In genomic region chr9:133609311-133610098, GRCh38 we compare ENCODE assay signal across 10 cellular contexts. TPM values are rescaled to one million over a fixed set of nuclear protein-coding genes. Genes with fewer than 3 reads are reported as not detected.
DNase-seq lines count a peak whose midpoint lies in the region; ATAC-seq, FAIRE-seq and TF ChIP-seq lines count a peak whose summit lies in the region.
"Had no signal": no experiment of that assay in that cellular context is flagged by ENCODE, and none has a peak within 500 bp of the region (broad histone marks: within the 10 kb centered on the region; RNA-seq: fewer than 3 reads in every experiment).

Gene FAM163B, minus strand, starts transcription at chr9:133609389. Its CDS starts 29,166 bp downstream, at chr9:133580223.

- no peak for TF ChIP-seq RAD21 in neural cell (conservative IDR thresholded peaks at IDR 0.05)

- H3K9ac ChIP-seq in GM23248 (no peak within 1 kb of the TSS), endothelial cell of umbilical vein (replicated peaks; ENCODE audit: extremely low read depth, insufficient read depth, low read length) (no peak within 1 kb of the TSS), neural cell (ENCODE audit: low read length) (peak within 1 kb of the TSS; percentile 52)

- POLR2A ChIA-PET in endothelial cell of umbilical vein (lab: Charles Lee): no interaction called here

- in situ Hi-C loops in GM23248 (cut with MboI): no loop called here

- dilution Hi-C loops in endothelial cell of umbilical vein (cut with MboI; ENCODE audit: extremely low pct_ligation_motif_present, low sequenced_read_pairs): no loop called here

- H3K27me3 Mint-ChIP-seq in activated CD4-positive, alpha-beta T cell treated with anti-CD3 and anti-CD28 coated beads, Interleukin-2, amount 10 ng/mL, durations not matched to agents 24 days and 14 days: peaks cover 22% of the 10 kb centered on the region

- no peaks in the 10 kb centered on the region for H3K4me1 Mint-ChIP-seq in activated CD4-positive, alpha-beta T cell treated with anti-CD3 and anti-CD28 coated beads, Interleukin-2, amount 10 ng/mL, durations not matched to agents 24 days and 14 days

- H3K27me3 ChIP-seq in GM23248 (replicated peaks; ENCODE audit: insufficient read depth) (peaks cover 58% of the 10 kb centered on the region), endothelial cell of umbilical vein (ENCODE audit: control insufficient read depth in 2 of 2, insufficient read depth in 2 of 2, low read length in 2 of 2) (peaks cover 0 to 3% of the 10 kb centered on the region in 2 experiments), neural cell (ENCODE audit: insufficient read depth, low read depth, low read length) (peaks cover 45% of the 10 kb centered on the region)

- H3K4me2 ChIP-seq in GM23248 (ENCODE audit: unreplicated experiment) (no peak within 1 kb of the TSS), endothelial cell of umbilical vein (ENCODE audit: insufficient read depth, low read length) (no peak within 1 kb of the TSS), neural cell (ENCODE audit: low read length) (no peak within 1 kb of the TSS)

- 13 to 16% methylated on average over 22 to 36 of the region's 61 CpGs for WGBS in GM23248 (ENCODE audit: low coverage in 1 of 2, low lambda C conversion rate in 2 of 2, missing lambda C conversion rate in 2 of 2), 2 experiments

- H3K27ac ChIP-seq in GM23248 (no peak within 1 kb of the TSS), endothelial cell of umbilical vein (ENCODE audit: insufficient read depth, low read depth, low read length) (no peak within 1 kb of the TSS), neural cell (ENCODE audit: low read length) (no peak within 1 kb of the TSS)
- H3K27ac ChIP-seq: HL-60 had no signal

- peak; percentile 10 for TF ChIP-seq EP300 in neural cell (conservative IDR thresholded peaks at IDR 0.05; ENCODE audit: poor library complexity, severe bottlenecking)

- H3K36me3 Mint-ChIP-seq in activated CD4-positive, alpha-beta T cell treated with anti-CD3 and anti-CD28 coated beads, Interleukin-2, amount 10 ng/mL, durations not matched to agents 24 days and 14 days (ENCODE audit: low read depth): no peaks in the 10 kb centered on the region

- H3K36me3 ChIP-seq in GM23248 (ENCODE audit: low read depth) (no peaks in the 10 kb centered on the region), endothelial cell of umbilical vein (ENCODE audit: control insufficient read depth in 2 of 2, extremely low read depth in 1 of 2, insufficient read depth in 2 of 2, low read length in 2 of 2) (no peaks in the 10 kb centered on the region), neural cell (ENCODE audit: insufficient read depth, low read length) (no peaks in the 10 kb centered on the region)

- CTCF ChIA-PET in endothelial cell of umbilical vein (lab: Charles Lee): interaction anchor here (0.9 kb wide), 1 partner anchor 13 kb away, joined by 3 read pairs; no protein-coding TSS in a partner anchor

- TF ChIP-seq CTCF in endothelial cell of umbilical vein (IDR thresholded peaks at IDR 0.05; ENCODE audit: extremely low read depth in 1 of 2, insufficient read depth in 1 of 2, low read depth in 1 of 2, low read length in 2 of 2) (no peak), neural cell (IDR thresholded peaks at IDR 0.05; ENCODE audit: poor library complexity, severe bottlenecking) (no peak)

- H2AFZ ChIP-seq in GM23248 (no peak within 1 kb of the TSS), endothelial cell of umbilical vein (ENCODE audit: low read depth, low read length) (no peak within 1 kb of the TSS), neural cell (ENCODE audit: low read depth, low read length) (no peak within 1 kb of the TSS)

- BruUV-seq in endothelial cell of umbilical vein (replicated peaks; lab: Mats Ljungman, UMichigan): no TSS peak

- no peaks in the 10 kb centered on the region for H4K20me1 ChIP-seq in GM23248 (ENCODE audit: insufficient read depth)
- no peaks in the 10 kb centered on the region for H4K20me1 ChIP-seq in endothelial cell of umbilical vein (replicated peaks; ENCODE audit: control insufficient read depth, extremely low read depth, insufficient read depth, low read length)
- H4K20me1 ChIP-seq in neural cell (ENCODE audit: insufficient read depth): no peaks in the 10 kb centered on the region

- no peaks in the 10 kb centered on the region for H3K9me1 ChIP-seq in endothelial cell of umbilical vein (replicated peaks; ENCODE audit: control insufficient read depth, extremely low read depth, insufficient read depth, low read length)

- H3K27ac Mint-ChIP-seq in activated CD4-positive, alpha-beta T cell treated with anti-CD3 and anti-CD28 coated beads, Interleukin-2, amount 10 ng/mL, durations not matched to agents 24 days and 14 days: no peak within 1 kb of the TSS

- intact Hi-C loops in activated CD4-positive, alpha-beta T cell treated with anti-CD3 and anti-CD28 coated beads, Interleukin-2, amount 10 ng/mL, durations not matched to agents 24 days and 14 days (cut with micrococcal nuclease): no loop called here
- intact Hi-C loops in endothelial cell of umbilical vein (cut with micrococcal nuclease): no loop called here

- peak; percentile 53 for DNase-seq in GM23248
- peak; percentile 85 for DNase-seq in activated CD4-positive, alpha-beta T cell treated with anti-CD3 and anti-CD28 coated beads, Interleukin-2, amount 10 ng/mL, durations not matched to agents 24 days and 14 days
- peak; percentile 22 for DNase-seq in endothelial cell of umbilical vein (ENCODE audit: low read depth, low spot score)
- no peak for DNase-seq in cortex of kidney (lab: John Stamatoyannopoulos, UW)
- no peak for DNase-seq in SKM-1 treated with dmso at 0.1 percent for 144 hours (lab: John Stamatoyannopoulos, UW; ENCODE audit: unreplicated experiment)

- no peak within 1 kb of the TSS for H3K4me3 Mint-ChIP-seq in activated CD4-positive, alpha-beta T cell treated with anti-CD3 and anti-CD28 coated beads, Interleukin-2, amount 10 ng/mL, durations not matched to agents 24 days and 14 days

- H3F3A ChIP-seq in GM23248 (ENCODE audit: insufficient read depth) (no peaks in the 10 kb centered on the region), neural cell (ENCODE audit: insufficient read depth, low read length, poor library complexity, severe bottlenecking) (no peaks in the 10 kb centered on the region)

- no peaks in the 10 kb centered on the region for H3K9me3 Mint-ChIP-seq in activated CD4-positive, alpha-beta T cell treated with anti-CD3 and anti-CD28 coated beads, Interleukin-2, amount 10 ng/mL, durations not matched to agents 24 days and 14 days

- H3K4me1 ChIP-seq in GM23248 (ENCODE audit: insufficient read depth) (no peaks in the 10 kb centered on the region), endothelial cell of umbilical vein (ENCODE audit: control insufficient read depth, extremely low read depth, insufficient read depth, low read length) (no peaks in the 10 kb centered on the region)

- H3K9me3 ChIP-seq in GM23248 (ENCODE audit: low read depth): no peaks in the 10 kb centered on the region
- no peaks in the 10 kb centered on the region for H3K9me3 ChIP-seq in endothelial cell of umbilical vein (replicated peaks; ENCODE audit: control insufficient read depth, insufficient read depth, low read length)
- no peaks in the 10 kb centered on the region for H3K9me3 ChIP-seq in neural cell (ENCODE audit: low read length)

- H3K79me2 ChIP-seq in GM23248 (ENCODE audit: insufficient read depth): no peaks in the 10 kb centered on the region
- no peaks in the 10 kb centered on the region for H3K79me2 ChIP-seq in endothelial cell of umbilical vein (ENCODE audit: control insufficient read depth, insufficient read depth, low read length)
- no peaks in the 10 kb centered on the region for H3K79me2 ChIP-seq in neural cell (replicated peaks; ENCODE audit: insufficient read depth, low read length)

- FAIRE-seq in endothelial cell of umbilical vein (lab: Jason Lieb, UNC): no peak

- no peak within 1 kb of the TSS for H3K4me3 ChIP-seq in GM23248
- H3K4me3 ChIP-seq in endothelial cell of umbilical vein (replicated peaks in 1 of 3; ENCODE audit: insufficient read depth in 1 of 3, low read depth in 1 of 3, low read length in 3 of 3): no peak within 1 kb of the TSS
- peak within 1 kb of the TSS; percentile 62 for H3K4me3 ChIP-seq in neural cell (ENCODE audit: low read length)

- ATAC-seq in GM19467 (IDR thresholded peaks at IDR 0.05; ENCODE audit: unreplicated experiment) (no peak), HG02678 (IDR thresholded peaks at IDR 0.05; ENCODE audit: unreplicated experiment) (no peak)

- TF ChIP-seq POLR2A in endothelial cell of umbilical vein (IDR thresholded peaks at IDR 0.05; ENCODE audit: low read depth, low read length): no peak

- no peaks in the 10 kb centered on the region for H3K9me2 ChIP-seq in GM23248 (ENCODE audit: insufficient read depth)
- H3K9me2 ChIP-seq in neural cell (ENCODE audit: insufficient read depth, low read length): no peaks in the 10 kb centered on the region

TF ChIP-seq in endothelial cell of umbilical vein, 7 proteins besides CTCF, POLR2A, EP300 and RAD21 (continues in another document):
- no peak for TF ChIP-seq FOS (IDR thresholded peaks at IDR 0.05; ENCODE audit: borderline replicate concordance, insufficient read depth, low read length)
- no peak for TF ChIP-seq MYC (IDR thresholded peaks at IDR 0.05; ENCODE audit: low read depth, low read length)

TF ChIP-seq in neural cell, 6 proteins besides CTCF, POLR2A, EP300 and RAD21 (continues in another document):
- TF ChIP-seq TAF1 (IDR thresholded peaks at IDR 0.05; ENCODE audit: low read depth): no peak
- no peak for TF ChIP-seq EZH2 (IDR thresholded peaks at IDR 0.05; ENCODE audit: borderline replicate concordance, insufficient read depth, low read length, poor library complexity, severe bottlenecking)
- TF ChIP-seq MXI1 (conservative IDR thresholded peaks at IDR 0.05; ENCODE audit: poor library complexity, severe bottlenecking): no peak
- TF ChIP-seq POLR2AphosphoS5 (IDR thresholded peaks at IDR 0.05): no peak

RNA-seq across cellular contexts. Expression of gene FAM163B, which starts in this region (rescaled TPM):
- total RNA-seq in GM23248 (2014; rRNA removed; shearing (Covaris generic)): not detected in 2 replicates
- polyA plus RNA-seq in GM23248 (2016; fragmentation: Nextera tagmentation; extraction: Ambion mirVana) (not detected in 2 replicates), endothelial cell of umbilical vein (not detected in 2 replicates), neural cell (1.5 and 2.7 TPM in 2 replicates)
- not detected in 2 replicates for total RNA-seq in activated CD4-positive, alpha-beta T cell treated with anti-CD3 and anti-CD28 coated beads, Interleukin-2, amount 10 ng/mL, durations not matched to agents 24 days and 14 days
- not detected in 2 replicates for total RNA-seq in endothelial cell of umbilical vein
- polyA plus RNA-seq in endothelial cell of umbilical vein (2011; cell fraction: cytosol; rRNA removed): not detected in 2 replicates
- not detected in 2 replicates for polyA plus RNA-seq in endothelial cell of umbilical vein (2011; cell fraction: nucleus; rRNA removed)
- polyA plus RNA-seq in endothelial cell of umbilical vein (2012): not detected in 2 replicates
- polyA minus RNA-seq in endothelial cell of umbilical vein (not detected in 2 replicates), neural cell (1.5 and 2.9 TPM in 2 replicates)
- not detected for polyA minus RNA-seq in endothelial cell of umbilical vein (2011; cell fraction: cytosol; rRNA and poly(A)+ RNA removed)
- polyA minus RNA-seq in endothelial cell of umbilical vein (2011; cell fraction: nucleus; rRNA and poly(A)+ RNA removed): not detected in 2 replicates
- total RNA-seq: epithelial cell of proximal tubule had no signal

Comparison
In these comparisons a context has a peak if more than half of its experiments do, and no peak if none do; other contexts are left out.
1. Peak in DNase-seq in GM23248; RNA of the gene not detected or under 1 TPM.
2. Peak in DNase-seq in activated CD4-positive, alpha-beta T cell treated with anti-CD3 and anti-CD28 coated beads, Interleukin-2, amount 10 ng/mL, durations not matched to agents 24 days and 14 days; RNA of the gene not detected or under 1 TPM.
3. Peak in DNase-seq in endothelial cell of umbilical vein; RNA of the gene not detected or under 1 TPM.